7 cellular contexts compared by ENCODE assay signal in the genomic region with DNA sequence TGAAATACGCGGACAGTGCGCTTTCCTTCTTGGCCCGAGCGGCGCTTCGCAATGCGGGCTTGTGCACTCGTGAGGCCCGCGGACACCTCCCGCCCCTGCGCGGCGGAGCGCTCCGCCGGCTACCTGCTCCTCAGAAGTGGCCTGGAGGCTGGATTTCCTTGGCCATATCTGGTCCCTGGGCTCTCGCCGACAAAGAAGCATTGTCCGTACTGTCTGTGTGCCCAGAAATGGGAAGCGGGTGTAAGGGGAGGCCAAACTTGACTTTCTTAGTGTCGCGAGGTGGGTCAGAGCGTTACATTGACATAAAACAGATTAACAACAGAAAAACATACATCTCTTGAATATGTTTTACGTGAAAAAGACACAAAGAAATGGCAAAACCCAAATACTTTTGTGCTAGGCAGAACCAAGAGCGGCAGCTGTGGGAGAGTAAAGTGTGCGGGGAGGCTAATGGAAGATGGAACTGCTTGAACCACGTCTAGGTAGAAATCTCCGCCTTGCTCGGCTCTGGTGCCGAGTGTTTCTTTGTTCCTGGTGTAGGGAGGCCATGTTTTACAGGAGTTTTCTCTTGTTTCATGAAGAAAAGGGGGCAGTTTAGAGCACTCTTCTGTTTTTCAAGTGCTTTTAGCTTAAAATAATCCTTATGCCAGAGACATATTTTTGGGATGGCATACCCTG. TPM values are rescaled to one million over a fixed set of nuclear protein-coding genes. Genes with fewer than 3 reads are reported as not detected.
A peak's percentile ranks its signal among the peaks of the same experiment; 100 is the strongest.
DNase-seq lines count a peak whose midpoint lies in the region; ATAC-seq and TF ChIP-seq lines count a peak whose summit lies in the region.

No MANE protein-coding gene starts in this region.

- H3K27me3 Mint-ChIP-seq in activated T-helper 1 cell treated with anti-CD3 and anti-CD28 coated beads, Interleukin-12 subunit alpha, Interleukin-12 subunit beta, Interleukin-2, Interleukin-4 antibody, amounts not matched to agents 30 ng/mL and 10 ng/mL and 1 ng/mL, durations not matched to agents 14 hours and 24 hours and 36 hours (ENCODE audit: insufficient read depth): peaks cover 8% of the 10 kb centered on the region

- H3K4me3 Mint-ChIP-seq in activated T-helper 1 cell treated with anti-CD3 and anti-CD28 coated beads, Interleukin-12 subunit alpha, Interleukin-12 subunit beta, Interleukin-2, Interleukin-4 antibody, amounts not matched to agents 30 ng/mL and 10 ng/mL and 1 ng/mL, durations not matched to agents 14 hours and 24 hours and 36 hours: peak overlapping the region; percentile 98

- peak; percentile 12 for DNase-seq in NCI-H1105 treated with DMSO at 0.1 percent for 48 hours (lab: John Stamatoyannopoulos, UW)
- no peak for DNase-seq in activated T-helper 1 cell treated with anti-CD3 and anti-CD28 coated beads, Interleukin-12 subunit alpha, Interleukin-12 subunit beta, Interleukin-2, Interleukin-4 antibody, amounts not matched to agents 30 ng/mL and 10 ng/mL and 1 ng/mL, durations not matched to agents 14 hours and 24 hours and 36 hours (ENCODE audit: low spot score)
- DNase-seq in heart left ventricle: no peak
- no peak for DNase-seq in retinal pigment epithelial cell (ENCODE audit: low read depth)
- DNase-seq in iPS-NIHi7 (ENCODE audit: extremely low spot score): no peak

- no peaks in the 10 kb centered on the region for H3K9me3 ChIP-seq in heart left ventricle

- WGBS in heart left ventricle, 4 donors: 0 to 2% (median 1%) methylated on average over 15 to 32 of the region's 32 CpGs

- intact Hi-C loops in activated T-helper 1 cell treated with anti-CD3 and anti-CD28 coated beads, Interleukin-12 subunit alpha, Interleukin-12 subunit beta, Interleukin-2, Interleukin-4 antibody, amounts not matched to agents 30 ng/mL and 10 ng/mL and 1 ng/mL, durations not matched to agents 14 hours and 24 hours and 36 hours (cut with micrococcal nuclease): loop anchor here (1.0 to 5.0 kb wide), 8 partner anchors 57 to 740 kb away; a partner anchor contains a TSS
- intact Hi-C loops in heart left ventricle (cut with DNase I): loop anchor here in 5 of 10 donors (5.0 to 10.0 kb wide), 6 partner anchors 82 to 609 kb away; a partner anchor contains a TSS

- peaks cover 11% of the 10 kb centered on the region for H3K36me3 Mint-ChIP-seq in activated T-helper 1 cell treated with anti-CD3 and anti-CD28 coated beads, Interleukin-12 subunit alpha, Interleukin-12 subunit beta, Interleukin-2, Interleukin-4 antibody, amounts not matched to agents 30 ng/mL and 10 ng/mL and 1 ng/mL, durations not matched to agents 14 hours and 24 hours and 36 hours (ENCODE audit: low read depth)

- H3K4me3 ChIP-seq in heart left ventricle (peak overlapping the region; percentile 73 to 100 (median 96)), retinal pigment epithelial cell (ENCODE audit: low read length) (peak overlapping the region; percentile 99)

- TF ChIP-seq CTCF in heart left ventricle (IDR thresholded peaks at IDR 0.05) (no peak), retinal pigment epithelial cell (conservative IDR thresholded peaks at IDR 0.05; ENCODE audit: low read depth, low read length) (no peak)

- H3K36me3 ChIP-seq in heart left ventricle: no peaks in the 10 kb centered on the region

- peak overlapping the region; percentile 95 to 100 (median 100) for H3K27ac ChIP-seq in heart left ventricle

- H3K9me3 Mint-ChIP-seq in activated T-helper 1 cell treated with anti-CD3 and anti-CD28 coated beads, Interleukin-12 subunit alpha, Interleukin-12 subunit beta, Interleukin-2, Interleukin-4 antibody, amounts not matched to agents 30 ng/mL and 10 ng/mL and 1 ng/mL, durations not matched to agents 14 hours and 24 hours and 36 hours: no peaks in the 10 kb centered on the region

- no peak for TF ChIP-seq POLR2A in heart left ventricle (IDR thresholded peaks at IDR 0.05)

- ATAC-seq in GM18508 (IDR thresholded peaks at IDR 0.05; ENCODE audit: insufficient read depth, unreplicated experiment) (peak; percentile 4), HG02623 (IDR thresholded peaks at IDR 0.05; ENCODE audit: unreplicated experiment) (peak; percentile 15), heart left ventricle (peak; percentile 22 to 36 (median 30))

- peaks cover 0 to 21% (median 15%) of the 10 kb centered on the region in 12 donors for H3K4me1 ChIP-seq in heart left ventricle

- no peaks in the 10 kb centered on the region for H3K27me3 ChIP-seq in heart left ventricle

- peak overlapping the region; percentile 98 for H3K27ac Mint-ChIP-seq in activated T-helper 1 cell treated with anti-CD3 and anti-CD28 coated beads, Interleukin-12 subunit alpha, Interleukin-12 subunit beta, Interleukin-2, Interleukin-4 antibody, amounts not matched to agents 30 ng/mL and 10 ng/mL and 1 ng/mL, durations not matched to agents 14 hours and 24 hours and 36 hours

- peaks cover 19% of the 10 kb centered on the region for H3K4me1 Mint-ChIP-seq in activated T-helper 1 cell treated with anti-CD3 and anti-CD28 coated beads, Interleukin-12 subunit alpha, Interleukin-12 subunit beta, Interleukin-2, Interleukin-4 antibody, amounts not matched to agents 30 ng/mL and 10 ng/mL and 1 ng/mL, durations not matched to agents 14 hours and 24 hours and 36 hours (ENCODE audit: low read depth)

RNA-seq across cellular contexts. Expression of a gene that starts 1.5 kb away (rescaled TPM):
- 11.0 TPM in 2 replicates for total RNA-seq in activated T-helper 1 cell treated with anti-CD3 and anti-CD28 coated beads, Interleukin-12 subunit alpha, Interleukin-12 subunit beta, Interleukin-2, Interleukin-4 antibody, amounts not matched to agents 30 ng/mL and 10 ng/mL and 1 ng/mL, durations not matched to agents 14 hours and 24 hours and 36 hours
- total RNA-seq in heart left ventricle: 10 to 100 TPM in 2 of 9 donors, 1 to 10 TPM in 7; 4.3 to 10.3 (median 8.5) TPM
- polyA plus RNA-seq in heart left ventricle: 1 to 10 TPM; 2.6 to 6.3 TPM
